Comparison of ENCODE assay signal across 16 cellular contexts in the genomic region with DNA sequence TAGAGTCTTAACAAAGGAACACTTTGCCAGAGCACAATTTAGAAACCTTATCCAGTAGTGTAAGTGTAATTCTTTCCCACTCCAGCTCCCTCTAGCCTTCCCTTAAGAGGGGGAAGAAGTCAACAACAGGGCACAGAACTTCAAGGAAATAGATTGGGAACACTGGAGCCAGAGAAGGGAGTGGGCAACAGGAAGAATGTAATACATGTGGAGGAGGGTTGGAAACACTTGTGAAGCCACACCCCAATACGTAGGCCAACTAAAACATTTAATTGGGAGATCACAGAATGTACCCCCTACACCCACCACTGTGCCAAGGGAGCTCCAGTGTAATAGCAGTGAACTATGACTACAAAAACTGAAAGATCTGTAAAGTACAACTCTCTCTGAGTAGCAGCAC.
A peak's percentile ranks its signal among the peaks of the same experiment; 100 is the strongest.
DNase-seq lines count a peak whose midpoint lies in the region; ATAC-seq and TF ChIP-seq lines count a peak whose summit lies in the region.
"Had no signal": no experiment of that assay in that cellular context is flagged by ENCODE, and none has a peak within 500 bp of the region (broad histone marks: within the 10 kb centered on the region; RNA-seq: fewer than 3 reads in every experiment).

No MANE protein-coding gene starts in this region.

- H3K27me3 ChIP-seq in left lung (no peaks in the 10 kb centered on the region), neural progenitor cell (no peaks in the 10 kb centered on the region)
- H3K27me3 ChIP-seq: BLaER1 had no signal

- H3K4me3 ChIP-seq in left lung: no peak overlapping the region
- no peak overlapping the region for H3K4me3 ChIP-seq in neural progenitor cell
- H3K4me3 ChIP-seq: BLaER1, GM12878, GM23248 had no signal

- no peak overlapping the region for H3K4me2 ChIP-seq in neural progenitor cell
- H3K4me2 ChIP-seq: BLaER1 had no signal

- no peaks in the 10 kb centered on the region for H4K20me1 ChIP-seq in neural progenitor cell (ENCODE audit: low read depth)
- H4K20me1 ChIP-seq: BLaER1 had no signal

- peak; percentile 91 for ATAC-seq in left lung
- ATAC-seq: GM12878 had no signal

- H3K4me1 Mint-ChIP-seq in neural progenitor cell: no peaks in the 10 kb centered on the region
- H3K4me1 Mint-ChIP-seq in activated naive CD8-positive, alpha-beta T cell treated with anti-CD3 and anti-CD28 coated beads for 36 hours: no peaks in the 10 kb centered on the region
- no peaks in the 10 kb centered on the region for H3K4me1 Mint-ChIP-seq in activated T-helper 1 cell treated with anti-CD3 and anti-CD28 coated beads, Interleukin-12 subunit alpha, Interleukin-12 subunit beta, Interleukin-2, Interleukin-4 antibody, amounts not matched to agents 30 ng/mL and 10 ng/mL and 1 ng/mL, durations not matched to agents 14 hours and 24 hours and 36 hours (ENCODE audit: low read depth)
- H3K4me1 Mint-ChIP-seq: CD8-positive, alpha-beta memory T cell; H9 had no signal

- no peak overlapping the region for H3K27ac ChIP-seq in left lung
- H3K27ac ChIP-seq in neural progenitor cell: no peak overlapping the region
- H3K27ac ChIP-seq: 22Rv1, BLaER1, GM23248 had no signal

- H3K9me3 ChIP-seq in left lung (peaks cover 0 to 4% of the 10 kb centered on the region in 2 donors), neural progenitor cell (ENCODE audit: low read depth) (no peaks in the 10 kb centered on the region)
- H3K9me3 ChIP-seq: BLaER1, Caco-2 had no signal

- H3F3A ChIP-seq in neural progenitor cell (ENCODE audit: low read depth): no peaks in the 10 kb centered on the region

- no peak for TF ChIP-seq CTCF in left lung (IDR thresholded peaks at IDR 0.05)
- no peak for TF ChIP-seq CTCF in neural progenitor cell (IDR thresholded peaks at IDR 0.05)

- H3K79me2 ChIP-seq in neural progenitor cell (ENCODE audit: low read depth): no peaks in the 10 kb centered on the region

- no peak overlapping the region for H3K9ac ChIP-seq in neural progenitor cell
- H3K9ac ChIP-seq: BLaER1, GM23248 had no signal

- H3K36me3 ChIP-seq in left lung (no peaks in the 10 kb centered on the region), neural progenitor cell (no peaks in the 10 kb centered on the region)
- H3K36me3 ChIP-seq: BLaER1 had no signal

- H3K4me1 ChIP-seq in left lung (no peaks in the 10 kb centered on the region), neural progenitor cell (no peaks in the 10 kb centered on the region)
- H3K4me1 ChIP-seq: BLaER1, Caco-2 had no signal

- intact Hi-C loops in left lung (cut with DNase I): no loop called here
- intact Hi-C loops in activated T-helper 1 cell treated with anti-CD3 and anti-CD28 coated beads, Interleukin-12 subunit alpha, Interleukin-12 subunit beta, Interleukin-2, Interleukin-4 antibody, amounts not matched to agents 30 ng/mL and 10 ng/mL and 1 ng/mL, durations not matched to agents 14 hours and 24 hours and 36 hours (cut with micrococcal nuclease): no loop called here

- no peaks in the 10 kb centered on the region for H3K36me3 Mint-ChIP-seq in neural progenitor cell
- H3K36me3 Mint-ChIP-seq in activated naive CD8-positive, alpha-beta T cell treated with anti-CD3 and anti-CD28 coated beads for 36 hours: no peaks in the 10 kb centered on the region
- H3K36me3 Mint-ChIP-seq in activated T-helper 1 cell treated with anti-CD3 and anti-CD28 coated beads, Interleukin-12 subunit alpha, Interleukin-12 subunit beta, Interleukin-2, Interleukin-4 antibody, amounts not matched to agents 30 ng/mL and 10 ng/mL and 1 ng/mL, durations not matched to agents 14 hours and 24 hours and 36 hours (ENCODE audit: low read depth): no peaks in the 10 kb centered on the region
- H3K36me3 Mint-ChIP-seq: CD8-positive, alpha-beta memory T cell had no signal

- H2AFZ ChIP-seq in neural progenitor cell (replicated peaks): peak overlapping the region; percentile 7
- H2AFZ ChIP-seq: GM23248 had no signal

- no peak overlapping the region for H3K27ac Mint-ChIP-seq in neural progenitor cell
- no peak overlapping the region for H3K27ac Mint-ChIP-seq in activated naive CD8-positive, alpha-beta T cell treated with anti-CD3 and anti-CD28 coated beads for 36 hours
- H3K27ac Mint-ChIP-seq in activated T-helper 1 cell treated with anti-CD3 and anti-CD28 coated beads, Interleukin-12 subunit alpha, Interleukin-12 subunit beta, Interleukin-2, Interleukin-4 antibody, amounts not matched to agents 30 ng/mL and 10 ng/mL and 1 ng/mL, durations not matched to agents 14 hours and 24 hours and 36 hours: no peak overlapping the region
- H3K27ac Mint-ChIP-seq: CD8-positive, alpha-beta memory T cell; H9 had no signal

- peaks cover 2% of the 10 kb centered on the region for H3K27me3 Mint-ChIP-seq in neural progenitor cell (ENCODE audit: insufficient read depth, low read depth)
- H3K27me3 Mint-ChIP-seq in activated naive CD8-positive, alpha-beta T cell treated with anti-CD3 and anti-CD28 coated beads for 36 hours: no peaks in the 10 kb centered on the region
- H3K27me3 Mint-ChIP-seq in activated T-helper 1 cell treated with anti-CD3 and anti-CD28 coated beads, Interleukin-12 subunit alpha, Interleukin-12 subunit beta, Interleukin-2, Interleukin-4 antibody, amounts not matched to agents 30 ng/mL and 10 ng/mL and 1 ng/mL, durations not matched to agents 14 hours and 24 hours and 36 hours (ENCODE audit: insufficient read depth): no peaks in the 10 kb centered on the region
- H3K27me3 Mint-ChIP-seq: CD8-positive, alpha-beta memory T cell had no signal

- H3K9me3 Mint-ChIP-seq in neural progenitor cell: no peaks in the 10 kb centered on the region
- H3K9me3 Mint-ChIP-seq in activated naive CD8-positive, alpha-beta T cell treated with anti-CD3 and anti-CD28 coated beads for 36 hours: peaks cover 12% of the 10 kb centered on the region
- H3K9me3 Mint-ChIP-seq in activated T-helper 1 cell treated with anti-CD3 and anti-CD28 coated beads, Interleukin-12 subunit alpha, Interleukin-12 subunit beta, Interleukin-2, Interleukin-4 antibody, amounts not matched to agents 30 ng/mL and 10 ng/mL and 1 ng/mL, durations not matched to agents 14 hours and 24 hours and 36 hours: peaks cover 11% of the 10 kb centered on the region

- no peak overlapping the region for H3K4me3 Mint-ChIP-seq in neural progenitor cell
- no peak overlapping the region for H3K4me3 Mint-ChIP-seq in activated naive CD8-positive, alpha-beta T cell treated with anti-CD3 and anti-CD28 coated beads for 36 hours
- H3K4me3 Mint-ChIP-seq in activated T-helper 1 cell treated with anti-CD3 and anti-CD28 coated beads, Interleukin-12 subunit alpha, Interleukin-12 subunit beta, Interleukin-2, Interleukin-4 antibody, amounts not matched to agents 30 ng/mL and 10 ng/mL and 1 ng/mL, durations not matched to agents 14 hours and 24 hours and 36 hours: no peak overlapping the region
- H3K4me3 Mint-ChIP-seq: CD8-positive, alpha-beta memory T cell; H9 had no signal

- DNase-seq in DMS53 (lab: John Stamatoyannopoulos, UW) (peak; percentile 15), DMS53 treated with DMSO at 0.1 percent for 48 hours (lab: John Stamatoyannopoulos, UW; ENCODE audit: unreplicated experiment) (no peak), left lung (no peak), neural progenitor cell (ENCODE audit: low spot score) (no peak), SHP77 treated with DMSO at 0.1 percent for 48 hours (lab: John Stamatoyannopoulos, UW) (no peak), inferior parietal cortex (ENCODE audit: extremely low spot score) (no peak)
- DNase-seq in activated naive CD8-positive, alpha-beta T cell treated with anti-CD3 and anti-CD28 coated beads for 36 hours: no peak
- DNase-seq in activated T-helper 1 cell treated with anti-CD3 and anti-CD28 coated beads, Interleukin-12 subunit alpha, Interleukin-12 subunit beta, Interleukin-2, Interleukin-4 antibody, amounts not matched to agents 30 ng/mL and 10 ng/mL and 1 ng/mL, durations not matched to agents 14 hours and 24 hours and 36 hours (ENCODE audit: low spot score): no peak
- DNase-seq: AML-193; Caco-2; CD8-positive, alpha-beta memory T cell; GM23248; H9 had no signal
